Comparison of ENCODE assay signal across 8 cellular contexts in genomic region chr4:119627267-119628190, GRCh38. TPM values are rescaled to one million over a fixed set of nuclear protein-coding genes. Genes with fewer than 3 reads are reported as not detected.
DNase-seq lines count a peak whose midpoint lies in the region; ATAC-seq and TF ChIP-seq lines count a peak whose summit lies in the region.

No MANE protein-coding gene starts in this region.

- H3K27me3 ChIP-seq in ascending aorta (no peaks in the 10 kb centered on the region), right cardiac atrium (ENCODE audit: control insufficient read depth, insufficient read depth) (no peaks in the 10 kb centered on the region)

- WGBS in right cardiac atrium = under 1% methylated on average over 88 of the region's 88 CpGs

- no peaks in the 10 kb centered on the region for H3K36me3 ChIP-seq in ascending aorta

- peak overlapping the region; percentile 91 to 97 for H3K27ac ChIP-seq in ascending aorta
- peak overlapping the region; percentile 5 for H3K27ac ChIP-seq in right cardiac atrium (ENCODE audit: low read length)

- peak overlapping the region; percentile 73 to 86 for H3K4me3 ChIP-seq in ascending aorta
- peak overlapping the region; percentile 61 for H3K4me3 ChIP-seq in right cardiac atrium (ENCODE audit: low read length)

- H3K9me3 ChIP-seq in ascending aorta = no peaks in the 10 kb centered on the region
- no peaks in the 10 kb centered on the region for H3K9me3 ChIP-seq in right cardiac atrium (ENCODE audit: control insufficient read depth, low read length)

- intact Hi-C loops in ascending aorta (cut with DNase I) (loop anchor here (1.0 to 5.0 kb wide), 10 partner anchors 55 to 645 kb away; no protein-coding TSS in a partner anchor), right cardiac atrium (cut with DNase I) (loop anchor here (5.0 to 10.0 kb wide), 3 partner anchors 73 to 425 kb away; no protein-coding TSS in a partner anchor)

- ATAC-seq in GM21367 (IDR thresholded peaks at IDR 0.05; ENCODE audit: unreplicated experiment) (peak; percentile 56), right cardiac atrium (peak; percentile 71 to 76)

- DNase-seq in DMS114 treated with DMSO at 0.1 percent for 48 hours (lab: John Stamatoyannopoulos, UW; ENCODE audit: unreplicated experiment) = peak; percentile 23
- peak; percentile 62 for DNase-seq in HPDE6-E6E7 (ENCODE audit: extremely low spot score)
- DNase-seq in T-helper 1 cell = peak; percentile 19 to 54 (median 33)
- DNase-seq in ascending aorta (ENCODE audit: low spot score in 2 of 2) = peak; percentile 38 to 89
- peak; percentile 57 to 87 (median 80) for DNase-seq in right cardiac atrium
- peak; percentile 89 for DNase-seq in retina
- DNase-seq in KG1 (lab: John Stamatoyannopoulos, UW) = no peak

- TF ChIP-seq CTCF in ascending aorta (IDR thresholded peaks at IDR 0.05) = peak; percentile 29 to 82 (median 34)

- H3K4me1 ChIP-seq in ascending aorta = peaks cover 0 to 8% of the 10 kb centered on the region in 2 donors
- H3K4me1 ChIP-seq in right cardiac atrium (ENCODE audit: control insufficient read depth, insufficient read depth, low read length) = no peaks in the 10 kb centered on the region

RNA-seq across cellular contexts. Expression of gene PDE5A, which starts 1.1 kb away (rescaled TPM):
- total RNA-seq in ascending aorta (39.7 TPM), right cardiac atrium (10 to 100 TPM in 2 of 4 donors, 1 to 10 TPM in 2; 7.1 to 11.8 (median 10.2) TPM)
- 2.8 TPM for polyA plus RNA-seq in right cardiac atrium
